21 cellular contexts compared by ENCODE assay signal in genomic region chr22:35445933-35446332, GRCh38. TPM values are rescaled to one million over a fixed set of nuclear protein-coding genes. Genes with fewer than 3 reads are reported as not detected.
DNase-seq lines count a peak whose midpoint lies in the region; FAIRE-seq and TF ChIP-seq lines count a peak whose summit lies in the region.
"Had no signal": no experiment of that assay in that cellular context is flagged by ENCODE, and none has a peak within 500 bp of the region (broad histone marks: within the 10 kb centered on the region; RNA-seq: fewer than 3 reads in every experiment).

No MANE protein-coding gene starts in this region.

- no peaks in the 10 kb centered on the region for H3K9me3 Mint-ChIP-seq in neural progenitor cell
- H3K9me3 Mint-ChIP-seq: activated CD4-positive, alpha-beta T cell treated with anti-CD3 and anti-CD28 coated beads, Interleukin-2, amount 10 ng/mL, durations not matched to agents 24 days and 14 days; naive thymus-derived CD8-positive, alpha-beta T cell; stimulated activated memory B cell treated with anti-CD40 and anti-IgM and Interleukin-4, amounts not matched to agents 10 μg/mL and 1 μg/mL and 100 μg/mL, for 72 hours had no signal

- no peak overlapping the region for H4K91ac ChIP-seq in neuronal stem cell (ENCODE audit: low read depth, low read length, poor library complexity)

- H3K4me3 Mint-ChIP-seq in neural progenitor cell: peak overlapping the region; percentile 18
- H3K4me3 Mint-ChIP-seq: activated CD4-positive, alpha-beta T cell treated with anti-CD3 and anti-CD28 coated beads, Interleukin-2, amount 10 ng/mL, durations not matched to agents 24 days and 14 days; naive thymus-derived CD8-positive, alpha-beta T cell; stimulated activated memory B cell treated with anti-CD40 and anti-IgM and Interleukin-4, amounts not matched to agents 10 μg/mL and 1 μg/mL and 100 μg/mL, for 72 hours had no signal

- POLR2A ChIA-PET in endothelial cell of umbilical vein (lab: Charles Lee): no interaction called here

- no peak overlapping the region for H3K4me2 ChIP-seq in endothelial cell of umbilical vein (ENCODE audit: insufficient read depth, low read length)
- H3K4me2 ChIP-seq in neural progenitor cell: no peak overlapping the region
- no peak overlapping the region for H3K4me2 ChIP-seq in neuronal stem cell (ENCODE audit: insufficient read depth, low read length, poor library complexity, severe bottlenecking)

- DNase-seq in A172 (ENCODE audit: low spot score) (peak; percentile 53), SK-N-DZ (ENCODE audit: low spot score) (peak; percentile 43), endothelial cell of umbilical vein (ENCODE audit: low read depth, low spot score) (no peak), neural progenitor cell (ENCODE audit: low spot score) (no peak), amniotic stem cell (lab: John Stamatoyannopoulos, UW) (no peak), NCI-H2171 (lab: John Stamatoyannopoulos, UW) (no peak), neuronal stem cell (ENCODE audit: low spot score) (no peak), nucleus accumbens (lab: John Stamatoyannopoulos, UW) (no peak)
- DNase-seq: activated CD4-positive, alpha-beta T cell treated with anti-CD3 and anti-CD28 coated beads, Interleukin-2, amount 10 ng/mL, durations not matched to agents 24 days and 14 days; activated CD8-positive, alpha-beta memory T cell treated with anti-CD3 and anti-CD28 coated beads, Interleukin-2, amount 50 U/mL, for 4 hours; activated gamma-delta T cell; cortex of kidney; lower lobe of right lung; naive thymus-derived CD8-positive, alpha-beta T cell; NCI-H774; stimulated activated CD4-positive, alpha-beta T cell treated with anti-CD3 and anti-CD28 coated beads, Interleukin-15, amount 100 ng/mL, for 24 hours; thyroid gland had no signal

- no peak overlapping the region for H2BK15ac ChIP-seq in neuronal stem cell (ENCODE audit: low read length)

- H3K27me3 ChIP-seq in endothelial cell of umbilical vein (ENCODE audit: control insufficient read depth in 2 of 2, insufficient read depth in 2 of 2, low read length in 2 of 2): no peaks in the 10 kb centered on the region
- H3K27me3 ChIP-seq in neural progenitor cell: no peaks in the 10 kb centered on the region
- peaks cover 0 to 3% (median 0%) of the 10 kb centered on the region in 3 experiments for H3K27me3 ChIP-seq in neuronal stem cell (ENCODE audit: control insufficient read depth in 3 of 3, insufficient read depth in 3 of 3, low read depth in 1 of 3, low read length in 3 of 3)
- H3K27me3 ChIP-seq: Peyer's patch, thyroid gland had no signal

- no peak overlapping the region for H4K8ac ChIP-seq in neuronal stem cell (ENCODE audit: low read depth, low read length)

- H4K20me1 ChIP-seq in endothelial cell of umbilical vein (replicated peaks; ENCODE audit: control insufficient read depth, extremely low read depth, insufficient read depth, low read length) (no peaks in the 10 kb centered on the region), neural progenitor cell (ENCODE audit: low read depth) (no peaks in the 10 kb centered on the region)

- no peak overlapping the region for H3K27ac ChIP-seq in endothelial cell of umbilical vein (ENCODE audit: insufficient read depth, low read depth, low read length)
- no peak overlapping the region for H3K27ac ChIP-seq in neural progenitor cell
- no peak overlapping the region for H3K27ac ChIP-seq in neuronal stem cell (replicated peaks; ENCODE audit: low read length)
- H3K27ac ChIP-seq: C4-2B, lower lobe of right lung, thyroid gland had no signal

- TF ChIP-seq CTCF in endothelial cell of umbilical vein (IDR thresholded peaks at IDR 0.05; ENCODE audit: extremely low read depth in 1 of 2, insufficient read depth in 1 of 2, low read depth in 1 of 2, low read length in 2 of 2) (no peak), neural progenitor cell (IDR thresholded peaks at IDR 0.05) (no peak)

- BruUV-seq in endothelial cell of umbilical vein (replicated peaks; lab: Mats Ljungman, UMichigan): no TSS peak

- peak overlapping the region; percentile 17 for H2AFZ ChIP-seq in endothelial cell of umbilical vein (ENCODE audit: low read depth, low read length)
- no peak overlapping the region for H2AFZ ChIP-seq in neural progenitor cell (replicated peaks)
- H2AFZ ChIP-seq in neuronal stem cell (ENCODE audit: low read length): no peak overlapping the region

- no peaks in the 10 kb centered on the region for H3K36me3 ChIP-seq in endothelial cell of umbilical vein (ENCODE audit: control insufficient read depth in 2 of 2, extremely low read depth in 1 of 2, insufficient read depth in 2 of 2, low read length in 2 of 2)
- H3K36me3 ChIP-seq in neural progenitor cell: no peaks in the 10 kb centered on the region
- peaks cover 0 to 9% of the 10 kb centered on the region in 2 donors for H3K36me3 ChIP-seq in neuronal stem cell (replicated peaks in 1 of 2; ENCODE audit: control insufficient read depth in 2 of 2, insufficient read depth in 2 of 2, low read length in 2 of 2)
- H3K36me3 ChIP-seq: lower lobe of right lung, Peyer's patch, thyroid gland had no signal

- H3K18ac ChIP-seq in neuronal stem cell (ENCODE audit: low read length): no peak overlapping the region

- no CpG with 5 or more reads among the region's 4 CpGs for WGBS in neuronal stem cell (ENCODE audit: extremely low coverage in 2 of 2, insufficient read length in 2 of 2, insufficient replicate concordance in 1 of 2), 2 donors

- TF ChIP-seq POLR2A in endothelial cell of umbilical vein (IDR thresholded peaks at IDR 0.05; ENCODE audit: low read depth, low read length): no peak

- dilution Hi-C loops in endothelial cell of umbilical vein (cut with MboI; ENCODE audit: extremely low pct_ligation_motif_present, low sequenced_read_pairs): no loop called here

- H3K79me2 ChIP-seq in endothelial cell of umbilical vein (ENCODE audit: control insufficient read depth, insufficient read depth, low read length) (no peaks in the 10 kb centered on the region), neural progenitor cell (ENCODE audit: low read depth) (no peaks in the 10 kb centered on the region)

- H3K4me1 ChIP-seq in endothelial cell of umbilical vein (ENCODE audit: control insufficient read depth, extremely low read depth, insufficient read depth, low read length) (peaks cover 12% of the 10 kb centered on the region), neural progenitor cell (peaks cover 2% of the 10 kb centered on the region), neuronal stem cell (ENCODE audit: control insufficient read depth in 2 of 2, insufficient read depth in 1 of 2, low read depth in 1 of 2, low read length in 2 of 2) (peaks cover 0 to 2% of the 10 kb centered on the region in 2 donors)
- H3K4me1 ChIP-seq: thyroid gland had no signal

- H3K23ac ChIP-seq in neuronal stem cell (ENCODE audit: low read depth, low read length, poor library complexity): no peak overlapping the region

- H3K9me3 ChIP-seq in endothelial cell of umbilical vein (replicated peaks; ENCODE audit: control insufficient read depth, insufficient read depth, low read length): no peaks in the 10 kb centered on the region
- H3K9me3 ChIP-seq in neural progenitor cell (ENCODE audit: low read depth): no peaks in the 10 kb centered on the region
- no peaks in the 10 kb centered on the region for H3K9me3 ChIP-seq in neuronal stem cell (replicated peaks in 1 of 2; ENCODE audit: control insufficient read depth in 2 of 2, insufficient read depth in 1 of 2, low read depth in 1 of 2, low read length in 2 of 2)
- H3K9me3 ChIP-seq: lower lobe of right lung, Peyer's patch, thyroid gland had no signal

- H2AK5ac ChIP-seq in neuronal stem cell (ENCODE audit: low read depth, low read length): no peak overlapping the region

- H3K27ac Mint-ChIP-seq in neural progenitor cell: peak overlapping the region; percentile 53
- H3K27ac Mint-ChIP-seq: activated CD4-positive, alpha-beta T cell treated with anti-CD3 and anti-CD28 coated beads, Interleukin-2, amount 10 ng/mL, durations not matched to agents 24 days and 14 days; stimulated activated memory B cell treated with anti-CD40 and anti-IgM and Interleukin-4, amounts not matched to agents 10 μg/mL and 1 μg/mL and 100 μg/mL, for 72 hours had no signal

- H2BK5ac ChIP-seq in neuronal stem cell (ENCODE audit: low read length): no peak overlapping the region

- intact Hi-C loops in endothelial cell of umbilical vein (cut with micrococcal nuclease): no loop called here

- no peak overlapping the region for H2BK120ac ChIP-seq in neuronal stem cell (ENCODE audit: low read depth, low read length)

- H3K14ac ChIP-seq in neuronal stem cell (ENCODE audit: low read length): no peak overlapping the region

- H3K9me1 ChIP-seq in endothelial cell of umbilical vein (replicated peaks; ENCODE audit: control insufficient read depth, extremely low read depth, insufficient read depth, low read length): no peaks in the 10 kb centered on the region

- H3K4ac ChIP-seq in neuronal stem cell (ENCODE audit: low read length): no peak overlapping the region

- no peaks in the 10 kb centered on the region for H3K79me1 ChIP-seq in neuronal stem cell (ENCODE audit: low read depth, low read length)

- H3F3A ChIP-seq in neural progenitor cell (ENCODE audit: low read depth): no peaks in the 10 kb centered on the region

- CTCF ChIA-PET in endothelial cell of umbilical vein (lab: Charles Lee): interaction anchor here (2.3 kb wide), 1 partner anchor 15 kb away, joined by 12 read pairs; no protein-coding TSS in a partner anchor

- H3K36me3 Mint-ChIP-seq in neural progenitor cell: peaks cover 11% of the 10 kb centered on the region

- no peak overlapping the region for H3K4me3 ChIP-seq in endothelial cell of umbilical vein (replicated peaks in 1 of 3; ENCODE audit: insufficient read depth in 1 of 3, low read depth in 1 of 3, low read length in 3 of 3)
- no peak overlapping the region for H3K4me3 ChIP-seq in neural progenitor cell
- H3K4me3 ChIP-seq in neuronal stem cell (ENCODE audit: low read length in 2 of 2): no peak overlapping the region
- H3K4me3 ChIP-seq: lower lobe of right lung, Peyer's patch, thyroid gland had no signal

- H3K9ac ChIP-seq in endothelial cell of umbilical vein (replicated peaks; ENCODE audit: extremely low read depth, insufficient read depth, low read length) (no peak overlapping the region), neural progenitor cell (no peak overlapping the region), neuronal stem cell (ENCODE audit: low read depth, low read length, poor library complexity) (no peak overlapping the region)

- H2BK12ac ChIP-seq in neuronal stem cell (ENCODE audit: low read length): no peak overlapping the region

- FAIRE-seq in endothelial cell of umbilical vein (lab: Jason Lieb, UNC): no peak
- FAIRE-seq: A204.1 had no signal

- H3K4me1 Mint-ChIP-seq in neural progenitor cell: peaks cover 12% of the 10 kb centered on the region

- peaks cover 8% of the 10 kb centered on the region for H3K27me3 Mint-ChIP-seq in neural progenitor cell (ENCODE audit: insufficient read depth, low read depth)
- H3K27me3 Mint-ChIP-seq: activated CD4-positive, alpha-beta T cell treated with anti-CD3 and anti-CD28 coated beads, Interleukin-2, amount 10 ng/mL, durations not matched to agents 24 days and 14 days; naive thymus-derived CD8-positive, alpha-beta T cell; stimulated activated memory B cell treated with anti-CD40 and anti-IgM and Interleukin-4, amounts not matched to agents 10 μg/mL and 1 μg/mL and 100 μg/mL, for 72 hours had no signal

RNA-seq across cellular contexts. Expression of gene MCM5, which starts 46.0 kb away (rescaled TPM):
- total RNA-seq in A172 (2014; rRNA removed; shearing (Covaris generic)): 87.7 and 165 TPM in 2 replicates
- polyA plus RNA-seq in SK-N-DZ (2014; cell fraction: cytosol; rRNA removed): 121 and 151 TPM in 2 replicates
- 167 and 220 TPM in 2 replicates for polyA plus RNA-seq in SK-N-DZ (2014; cell fraction: nucleus; rRNA removed)
- 111 and 125 TPM in 2 replicates for total RNA-seq in endothelial cell of umbilical vein
- polyA plus RNA-seq in endothelial cell of umbilical vein: 67.8 and 69.5 TPM in 2 replicates
- 61.5 and 63.3 TPM in 2 replicates for polyA plus RNA-seq in endothelial cell of umbilical vein (2011; cell fraction: cytosol; rRNA removed)
- polyA plus RNA-seq in endothelial cell of umbilical vein (2011; cell fraction: nucleus; rRNA removed): 75.6 and 93.8 TPM in 2 replicates
- 45.7 and 52.6 TPM in 2 replicates for polyA plus RNA-seq in endothelial cell of umbilical vein (2012)
- polyA minus RNA-seq in endothelial cell of umbilical vein: 82.6 and 88.7 TPM in 2 replicates
- polyA minus RNA-seq in endothelial cell of umbilical vein (2011; cell fraction: cytosol; rRNA and poly(A)+ RNA removed): 98.1 TPM
- 49.0 and 54.1 TPM in 2 replicates for polyA minus RNA-seq in endothelial cell of umbilical vein (2011; cell fraction: nucleus; rRNA and poly(A)+ RNA removed)
- total RNA-seq in neural progenitor cell (ENCODE audit: low replicate concordance): 131 and 132 TPM in 2 replicates
- 43.8 TPM for polyA plus RNA-seq in neuronal stem cell (2013, experiment 1 of 2)
- 41.6 TPM for polyA plus RNA-seq in neuronal stem cell (2013, experiment 2 of 2)

Comparison
In these comparisons a context has a peak if more than half of its experiments do, and no peak if none do; other contexts are left out.
1. DNase-seq: peak in A172 (single experiment) and SK-N-DZ (single experiment); none in endothelial cell of umbilical vein (single experiment), neural progenitor cell (single experiment), amniotic stem cell (single experiment), NCI-H2171 (single experiment), neuronal stem cell (single experiment) and nucleus accumbens (0 of 56).